ENCODE assay signal across 16 cellular contexts in genomic region chr3:166889241-166889640, GRCh38.
A peak's percentile ranks its signal among the peaks of the same experiment; 100 is the strongest.
DNase-seq lines count a peak whose midpoint lies in the region; ATAC-seq, FAIRE-seq and TF ChIP-seq lines count a peak whose summit lies in the region.
"Had no signal": no experiment of that assay in that cellular context is flagged by ENCODE, and none has a peak within 500 bp of the region (broad histone marks: within the 10 kb centered on the region; RNA-seq: fewer than 3 reads in every experiment).

No MANE protein-coding gene starts in this region.

- intact Hi-C loops in mammary epithelial cell (cut with micrococcal nuclease): no loop called here
- intact Hi-C loops in breast epithelium (cut with DNase I; ENCODE audit: low total_unique reads): no loop called here

- H3K4me2 ChIP-seq in mammary epithelial cell (ENCODE audit: insufficient read depth, low read depth, low read length) (no peak overlapping the region), keratinocyte (ENCODE audit: control insufficient read depth, extremely low read depth, insufficient read depth, low read depth, low read length) (no peak overlapping the region)
- H3K4me2 ChIP-seq: BLaER1 treated with 17β-estradiol and CSF1 and Interleukin-3, amounts not matched to agents 10 nM and 100 nM had no signal

- H3K27me3 ChIP-seq in mammary epithelial cell (ENCODE audit: insufficient read depth, low read length): no peaks in the 10 kb centered on the region
- no peaks in the 10 kb centered on the region for H3K27me3 ChIP-seq in breast epithelium
- no peaks in the 10 kb centered on the region for H3K27me3 ChIP-seq in bronchial epithelial cell (ENCODE audit: control insufficient read depth, insufficient read depth, low read length)
- no peaks in the 10 kb centered on the region for H3K27me3 ChIP-seq in keratinocyte (ENCODE audit: control insufficient read depth, extremely low read depth, insufficient read depth, low read length)
- H3K27me3 ChIP-seq: BLaER1 treated with 17β-estradiol and CSF1 and Interleukin-3, amounts not matched to agents 10 nM and 100 nM had no signal

- H3K9me3 ChIP-seq in mammary epithelial cell (replicated peaks; ENCODE audit: insufficient read depth, low read length) (no peaks in the 10 kb centered on the region), breast epithelium (no peaks in the 10 kb centered on the region), keratinocyte (ENCODE audit: control insufficient read depth, low read depth, low read length) (no peaks in the 10 kb centered on the region)
- H3K9me3 ChIP-seq: BLaER1 treated with 17β-estradiol and CSF1 and Interleukin-3, amounts not matched to agents 10 nM and 100 nM had no signal

- FAIRE-seq in bronchial epithelial cell (lab: Jason Lieb, UNC): peak; percentile 93
- peak; percentile 23 for FAIRE-seq in keratinocyte (lab: Jason Lieb, UNC)
- FAIRE-seq: GM12878, GM18507, H54 had no signal

- H3K36me3 ChIP-seq in mammary epithelial cell (ENCODE audit: insufficient read depth, low read length): no peaks in the 10 kb centered on the region
- H3K36me3 ChIP-seq in breast epithelium: no peaks in the 10 kb centered on the region
- no peaks in the 10 kb centered on the region for H3K36me3 ChIP-seq in bronchial epithelial cell (ENCODE audit: control insufficient read depth, insufficient read depth, low read length)
- no peaks in the 10 kb centered on the region for H3K36me3 ChIP-seq in keratinocyte (ENCODE audit: control insufficient read depth in 2 of 2, extremely low read depth in 1 of 2, insufficient read depth in 2 of 2, low read length in 2 of 2)
- H3K36me3 ChIP-seq: BLaER1 treated with 17β-estradiol and CSF1 and Interleukin-3, amounts not matched to agents 10 nM and 100 nM had no signal

- CTCF ChIA-PET in mammary epithelial cell (lab: Charles Lee; ENCODE audit: low non-redundant PET): no interaction called here

- in situ Hi-C loops in mammary epithelial cell (cut with MboI; ENCODE audit: low sequenced_read_pairs in 2 of 2): no loop called here

- TF ChIP-seq POLR2A in breast epithelium (IDR thresholded peaks at IDR 0.05): no peak

- BruUV-seq in mammary epithelial cell (replicated peaks; lab: Mats Ljungman, UMichigan): no TSS peak

- H3K9ac ChIP-seq in mammary epithelial cell (ENCODE audit: insufficient read depth, low read length): no peak overlapping the region
- H3K9ac ChIP-seq in keratinocyte (ENCODE audit: control insufficient read depth, extremely low read depth, insufficient read depth, low read length): no peak overlapping the region
- H3K9ac ChIP-seq: BLaER1 treated with 17β-estradiol and CSF1 and Interleukin-3, amounts not matched to agents 10 nM and 100 nM; GM23248 had no signal

- H3K27ac ChIP-seq in mammary epithelial cell (ENCODE audit: insufficient read depth, low read depth, low read length) (no peak overlapping the region), breast epithelium (no peak overlapping the region), keratinocyte (ENCODE audit: control insufficient read depth, insufficient read depth, low read length) (no peak overlapping the region)
- H3K27ac ChIP-seq: BLaER1 treated with 17β-estradiol and CSF1 and Interleukin-3, amounts not matched to agents 10 nM and 100 nM; GM23248 had no signal

- 42% methylated on average over 2 of the region's 2 CpGs for WGBS in mammary epithelial cell (ENCODE audit: low coverage, missing lambda C conversion rate)

- H4K20me1 ChIP-seq in mammary epithelial cell (ENCODE audit: insufficient read depth, low read length) (no peaks in the 10 kb centered on the region), keratinocyte (ENCODE audit: control insufficient read depth, extremely low read depth, insufficient read depth, low read length) (no peaks in the 10 kb centered on the region)
- H4K20me1 ChIP-seq: BLaER1 treated with 17β-estradiol and CSF1 and Interleukin-3, amounts not matched to agents 10 nM and 100 nM had no signal

- H3K9me1 ChIP-seq in keratinocyte (ENCODE audit: control insufficient read depth, extremely low read depth, insufficient read depth, low read length): no peaks in the 10 kb centered on the region

- H3K4me1 ChIP-seq in mammary epithelial cell (ENCODE audit: insufficient read depth, low read length) (no peaks in the 10 kb centered on the region), breast epithelium (no peaks in the 10 kb centered on the region), keratinocyte (ENCODE audit: control insufficient read depth, extremely low read depth, insufficient read depth, low read length) (no peaks in the 10 kb centered on the region)
- H3K4me1 ChIP-seq: BLaER1 treated with 17β-estradiol and CSF1 and Interleukin-3, amounts not matched to agents 10 nM and 100 nM had no signal

- H3K4me3 ChIP-seq in mammary epithelial cell (replicated peaks in 1 of 3; ENCODE audit: insufficient read depth in 1 of 3, low read depth in 2 of 3, low read length in 3 of 3) (no peak overlapping the region), breast epithelium (no peak overlapping the region), bronchial epithelial cell (ENCODE audit: low read depth, low read length) (no peak overlapping the region), keratinocyte (ENCODE audit: control insufficient read depth in 2 of 3, extremely low read depth in 1 of 3, insufficient read depth in 2 of 3, low read depth in 1 of 3, low read length in 3 of 3) (no peak overlapping the region)
- H3K4me3 ChIP-seq: BLaER1 treated with 17β-estradiol and CSF1 and Interleukin-3, amounts not matched to agents 10 nM and 100 nM; GM12878; GM23248 had no signal

- H2AFZ ChIP-seq in mammary epithelial cell (ENCODE audit: low read depth, low read length) (no peak overlapping the region), keratinocyte (ENCODE audit: control insufficient read depth, low read length) (peak overlapping the region; percentile 10)
- H2AFZ ChIP-seq: GM23248 had no signal

- TF ChIP-seq CTCF in mammary epithelial cell (conservative IDR thresholded peaks at IDR 0.05 in 1 of 2, IDR thresholded peaks at IDR 0.05 in 1 of 2; ENCODE audit: extremely low read depth in 1 of 2, insufficient read depth in 1 of 2, low read depth in 1 of 2, low read length in 2 of 2) (no peak), breast epithelium (IDR thresholded peaks at IDR 0.05) (no peak), bronchial epithelial cell (IDR thresholded peaks at IDR 0.05; ENCODE audit: insufficient read depth, low read length, severe bottlenecking) (no peak), keratinocyte (optimal IDR thresholded peaks at IDR 0.05 in 1 of 3, IDR thresholded peaks at IDR 0.05 in 1 of 3, conservative IDR thresholded peaks at IDR 0.05 in 1 of 3; ENCODE audit: extremely low read depth in 1 of 3, insufficient read depth in 2 of 3, low read length in 3 of 3) (no peak)

- peak; percentile 2 for DNase-seq in mammary epithelial cell
- DNase-seq in breast epithelium (ENCODE audit: low spot score in 2 of 2): no peak
- DNase-seq in RKO (ENCODE audit: low spot score): peak; percentile 30
- DNase-seq in bronchial epithelial cell (ENCODE audit: low read depth): peak; percentile 91
- DNase-seq in keratinocyte (ENCODE audit: low read depth, low spot score): peak; percentile 25
- DNase-seq in kidney glomerular epithelial cell (lab: John Stamatoyannopoulos, UW): no peak
- DNase-seq: ACHN; CD4-positive, CD25-positive, alpha-beta regulatory T cell; DMS 273 treated with DMSO at 0.1 percent for 48 hours; GM23248 had no signal

- H3K79me2 ChIP-seq in mammary epithelial cell (ENCODE audit: insufficient read depth, low read length) (no peaks in the 10 kb centered on the region), keratinocyte (ENCODE audit: control insufficient read depth, insufficient read depth, low read length) (no peaks in the 10 kb centered on the region)

- dilution Hi-C loops in mammary epithelial cell (cut with HindIII; ENCODE audit: low sequenced_read_pairs): no loop called here
- dilution Hi-C loops in keratinocyte (cut with MboI; ENCODE audit: extremely low pct_ligation_motif_present, low sequenced_read_pairs): no loop called here

- no peak for ATAC-seq in GM21423 (IDR thresholded peaks at IDR 0.05; ENCODE audit: unreplicated experiment)
- ATAC-seq in HG02798 (IDR thresholded peaks at IDR 0.05; ENCODE audit: poor library complexity, unreplicated experiment): no peak
- ATAC-seq: GM12878 had no signal

Comparison
In these comparisons a context has a peak if more than half of its experiments do, and no peak if none do; other contexts are left out.
1. DNase-seq: peak in mammary epithelial cell (single experiment), RKO (single experiment), bronchial epithelial cell (single experiment) and keratinocyte (single experiment); none in breast epithelium (0 of 2) and kidney glomerular epithelial cell (single experiment).